In the genomic region with DNA sequence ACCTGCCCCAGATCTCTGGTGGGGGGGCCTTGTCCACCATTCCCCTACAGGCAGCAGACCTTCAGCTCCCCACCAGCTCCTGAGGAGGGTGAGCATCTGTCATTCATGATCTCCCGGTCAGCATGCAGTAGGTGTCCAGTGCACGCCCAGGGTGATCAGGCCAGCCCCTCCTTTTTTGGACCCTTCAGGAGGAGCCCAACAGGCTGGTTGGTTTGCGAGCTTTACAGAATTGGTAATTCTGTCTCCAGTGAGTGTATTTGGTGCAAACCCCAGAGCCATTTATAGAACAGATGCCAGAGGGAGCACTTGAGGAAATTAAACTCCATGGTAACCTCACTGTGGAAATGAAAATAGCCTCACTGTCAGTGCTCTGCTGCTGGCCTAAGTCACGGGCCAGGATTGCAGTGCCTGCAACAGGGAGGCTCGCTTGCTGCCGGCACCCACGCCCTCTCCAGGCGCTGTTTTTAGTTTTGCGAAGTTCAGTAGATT, we compare ENCODE assay signal across 8 cellular contexts. TPM values are rescaled to one million over a fixed set of nuclear protein-coding genes. Genes with fewer than 3 reads are reported as not detected.
DNase-seq lines count a peak whose midpoint lies in the region; ATAC-seq and TF ChIP-seq lines count a peak whose summit lies in the region.

No MANE protein-coding gene starts in this region.

- H3K4me3 ChIP-seq in neuronal stem cell (ENCODE audit: low read length in 2 of 2), result no peak overlapping the region

- H3K9me3 ChIP-seq in neuronal stem cell (replicated peaks in 1 of 2; ENCODE audit: control insufficient read depth in 2 of 2, insufficient read depth in 1 of 2, low read depth in 1 of 2, low read length in 2 of 2), result no peaks in the 10 kb centered on the region

- H3K18ac ChIP-seq in neuronal stem cell (ENCODE audit: low read length), result peak overlapping the region; percentile 18

- H2AK5ac ChIP-seq in neuronal stem cell (ENCODE audit: low read depth, low read length), result no peak overlapping the region

- H3K27ac ChIP-seq in neuronal stem cell (replicated peaks; ENCODE audit: low read length), result no peak overlapping the region

- no peaks in the 10 kb centered on the region for H3K27me3 ChIP-seq in neuronal stem cell (ENCODE audit: control insufficient read depth in 3 of 3, insufficient read depth in 3 of 3, low read depth in 1 of 3, low read length in 3 of 3)

- H2BK15ac ChIP-seq in neuronal stem cell (ENCODE audit: low read length), result no peak overlapping the region

- no peak overlapping the region for H3K4ac ChIP-seq in neuronal stem cell (ENCODE audit: low read length)

- H2BK120ac ChIP-seq in neuronal stem cell (ENCODE audit: low read depth, low read length), result no peak overlapping the region

- ATAC-seq in omental fat pad (ENCODE audit: low FRiP score) (no peak), GM21447 (IDR thresholded peaks at IDR 0.05; ENCODE audit: unreplicated experiment) (no peak), GM19397 (IDR thresholded peaks at IDR 0.05; ENCODE audit: unreplicated experiment) (no peak)

- H3K4me1 ChIP-seq in neuronal stem cell (ENCODE audit: control insufficient read depth in 2 of 2, insufficient read depth in 1 of 2, low read depth in 1 of 2, low read length in 2 of 2), result peaks cover 42 to 45% of the 10 kb centered on the region in 2 donors

- H3K79me1 ChIP-seq in neuronal stem cell (ENCODE audit: low read depth, low read length), result peaks cover 9% of the 10 kb centered on the region

- no peak overlapping the region for H3K23ac ChIP-seq in neuronal stem cell (ENCODE audit: low read depth, low read length, poor library complexity)

- no CpG with 5 or more reads among the region's 9 CpGs for WGBS in neuronal stem cell (ENCODE audit: extremely low coverage in 2 of 2, insufficient read length in 2 of 2, insufficient replicate concordance in 1 of 2), 2 donors

- H3K4me2 ChIP-seq in neuronal stem cell (ENCODE audit: insufficient read depth, low read length, poor library complexity, severe bottlenecking), result no peak overlapping the region

- peak; percentile 77 for DNase-seq in D341Med (ENCODE audit: low spot score)
- peak; percentile 59 for DNase-seq in NCI-H2227 treated with DMSO at 0.1 percent for 48 hours (lab: John Stamatoyannopoulos, UW)
- peak; percentile 50 for DNase-seq in epidermal melanocyte (ENCODE audit: insufficient read length, low spot score)
- no peak for DNase-seq in neuronal stem cell (ENCODE audit: low spot score)
- DNase-seq in dermis blood vessel endothelial cell, result no peak
- no peak for DNase-seq in omental fat pad (ENCODE audit: low spot score)

- peak overlapping the region; percentile 50 for H2AFZ ChIP-seq in neuronal stem cell (ENCODE audit: low read length)

- peaks cover 0 to 3% of the 10 kb centered on the region in 2 donors for H3K36me3 ChIP-seq in neuronal stem cell (replicated peaks in 1 of 2; ENCODE audit: control insufficient read depth in 2 of 2, insufficient read depth in 2 of 2, low read length in 2 of 2)

- no peak overlapping the region for H4K8ac ChIP-seq in neuronal stem cell (ENCODE audit: low read depth, low read length)

- H2BK5ac ChIP-seq in neuronal stem cell (ENCODE audit: low read length), result no peak overlapping the region

- H3K9ac ChIP-seq in neuronal stem cell (ENCODE audit: low read depth, low read length, poor library complexity), result no peak overlapping the region

- TF ChIP-seq CTCF in omental fat pad (IDR thresholded peaks at IDR 0.05), result no peak

- H3K14ac ChIP-seq in neuronal stem cell (ENCODE audit: low read length), result no peak overlapping the region

- H2BK12ac ChIP-seq in neuronal stem cell (ENCODE audit: low read length), result no peak overlapping the region

- no peak overlapping the region for H4K91ac ChIP-seq in neuronal stem cell (ENCODE audit: low read depth, low read length, poor library complexity)

RNA-seq across cellular contexts. Expression of a gene that starts 23.4 kb away (rescaled TPM):
- 22.1 TPM for polyA plus RNA-seq in neuronal stem cell (2013, experiment 1 of 2)
- 22.8 TPM for polyA plus RNA-seq in neuronal stem cell (2013, experiment 2 of 2)
- total RNA-seq in dermis blood vessel endothelial cell (not detected in 2 replicates), omental fat pad (1 to 10 TPM in 1 of 4 donors, under 1 TPM in 3; 0.28 to 1.7 (median 0.47) TPM)

Comparison
In these comparisons a context has a peak if more than half of its experiments do, and no peak if none do; other contexts are left out.
1. DNase-seq: peak in D341Med (single experiment), NCI-H2227 treated with DMSO at 0.1 percent for 48 hours (single experiment) and epidermal melanocyte (single experiment); none in neuronal stem cell (single experiment), dermis blood vessel endothelial cell (single experiment) and omental fat pad (single experiment).